In the genomic region with DNA sequence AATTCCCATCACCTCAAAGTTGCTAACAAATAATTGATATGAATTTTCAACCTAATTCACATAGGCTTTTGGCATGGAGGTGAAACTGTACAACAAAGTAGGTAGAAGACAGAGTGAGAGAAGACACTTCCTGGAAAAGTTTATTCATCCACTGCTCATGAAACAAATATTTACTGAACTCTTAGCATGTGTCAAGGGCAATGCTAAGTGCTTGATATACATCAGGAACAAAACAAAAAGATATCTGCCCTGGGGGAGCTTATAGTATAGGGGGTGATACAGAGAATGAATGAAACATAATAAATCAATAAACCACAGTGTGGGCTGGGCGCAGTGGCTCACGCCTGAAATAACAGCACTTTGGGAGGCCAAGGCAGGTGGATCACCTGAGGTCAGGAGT, we compare ENCODE assay signal across 28 cellular contexts.
"Had no signal": no experiment of that assay in that cellular context is flagged by ENCODE, and none has a peak within 500 bp of the region (broad histone marks: within the 10 kb centered on the region; RNA-seq: fewer than 3 reads in every experiment).

No MANE protein-coding gene starts in this region.

- H3K9me3 ChIP-seq: ascending aorta, breast epithelium, colonic mucosa had no signal

- H3K36me3 ChIP-seq: ascending aorta, breast epithelium, cardiac muscle cell, colonic mucosa had no signal

- H3K27ac ChIP-seq: ascending aorta, breast epithelium, cardiac muscle cell, colonic mucosa had no signal

- DNase-seq: activated CD4-positive, alpha-beta memory T cell treated with anti-CD3 and anti-CD28 coated beads for 36 hours; activated CD4-positive, alpha-beta T cell treated with anti-CD3 and anti-CD28 coated beads for 36 hours; activated CD4-positive, alpha-beta T cell treated with anti-CD3 and anti-CD28 coated beads, Interleukin-2, amount 10 ng/mL, durations not matched to agents 24 days and 14 days; activated CD4-positive, CD25-positive, alpha-beta regulatory T cell; activated CD4-positive, CD25-positive, alpha-beta regulatory T cell treated with anti-CD3 and anti-CD28 coated beads, Interleukin-2, amount 50 U/mL, for 72 hours; activated CD8-positive, alpha-beta memory T cell treated with anti-CD3 and anti-CD28 coated beads, Interleukin-2, amount 10 ng/mL, durations not matched to agents 7 days and 5 days; activated CD8-positive, alpha-beta memory T cell treated with anti-CD3 and anti-CD28 coated beads, Interleukin-2, amount 50 U/mL, for 4 hours; activated CD8-positive, alpha-beta T cell treated with anti-CD3 and anti-CD28 coated beads, Interleukin-2, amount 10 ng/mL, durations not matched to agents 7 days and 5 days; activated gamma-delta T cell; activated naive CD4-positive, alpha-beta T cell; activated naive CD4-positive, alpha-beta T cell treated with anti-CD3 and anti-CD28 coated beads, Interleukin-2, amount 10 ng/mL, durations not matched to agents 7 days and 5 days; activated naive CD8-positive, alpha-beta T cell treated with anti-CD3 and anti-CD28 coated beads, Interleukin-2, amount 10 ng/mL, durations not matched to agents 7 days and 5 days; activated T-cell treated with anti-CD3 and anti-CD28 coated beads, Interleukin-2, amount 50 U/mL, for 1 hour; activated T-cell treated with anti-CD3 and anti-CD28 coated beads, Interleukin-2, amount 50 U/mL, for 48 hours; central memory CD4-positive, alpha-beta T cell; cerebellar nuclear complex; colonic mucosa; effector memory CD4-positive, alpha-beta T cell; endodermal cell; foreskin fibroblast; head of caudate nucleus; T-helper 2 cell had no signal

- H3K27me3 ChIP-seq: ascending aorta, breast epithelium, cardiac muscle cell, colonic mucosa had no signal

- H3K4me3 ChIP-seq: ascending aorta, breast epithelium, cardiac muscle cell, colonic mucosa had no signal

- ATAC-seq: activated CD4-positive, alpha-beta T cell treated with anti-CD3 and anti-CD28 coated beads for 36 hours; activated CD8-positive, alpha-beta memory T cell treated with anti-CD3 and anti-CD28 coated beads, Interleukin-2, amount 10 ng/mL, durations not matched to agents 7 days and 5 days; activated CD8-positive, alpha-beta T cell treated with anti-CD3 and anti-CD28 coated beads, Interleukin-2, amount 10 ng/mL, durations not matched to agents 7 days and 5 days; activated naive CD4-positive, alpha-beta T cell treated with anti-CD3 and anti-CD28 coated beads, Interleukin-2, amount 50 U/mL, for 72 hours; esophagus mucosa had no signal

- FAIRE-seq: frontal cortex had no signal

- H3K4me1 ChIP-seq: ascending aorta, breast epithelium, colonic mucosa had no signal
